Comparison of ENCODE assay signal across 1 cellular context in the genomic region with DNA sequence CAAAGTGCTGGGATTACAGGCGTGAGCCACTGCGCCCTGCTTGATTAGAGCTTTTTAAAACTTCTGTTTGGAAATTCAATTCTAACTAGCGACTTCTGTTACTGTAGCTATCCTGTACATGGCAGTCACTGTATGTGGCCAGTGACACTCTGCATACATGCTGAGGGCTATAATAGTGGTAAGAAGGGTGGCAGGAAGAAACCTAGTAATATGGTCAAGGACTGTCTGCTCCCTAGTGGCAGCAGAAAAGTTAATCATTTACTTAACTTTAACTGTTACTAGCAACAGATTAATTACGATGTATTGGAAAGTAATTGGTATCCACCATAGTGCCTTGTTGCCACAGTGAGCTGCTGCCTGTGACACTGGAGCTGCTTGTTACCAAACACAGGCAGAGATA.
TF ChIP-seq lines count a peak whose summit lies in the region.

No MANE protein-coding gene starts in this region.

TF ChIP-seq in GM23338, 12 proteins besides CTCF, POLR2A, EP300 and RAD21 (continued from another document):
- TF ChIP-seq, protein P1, sequence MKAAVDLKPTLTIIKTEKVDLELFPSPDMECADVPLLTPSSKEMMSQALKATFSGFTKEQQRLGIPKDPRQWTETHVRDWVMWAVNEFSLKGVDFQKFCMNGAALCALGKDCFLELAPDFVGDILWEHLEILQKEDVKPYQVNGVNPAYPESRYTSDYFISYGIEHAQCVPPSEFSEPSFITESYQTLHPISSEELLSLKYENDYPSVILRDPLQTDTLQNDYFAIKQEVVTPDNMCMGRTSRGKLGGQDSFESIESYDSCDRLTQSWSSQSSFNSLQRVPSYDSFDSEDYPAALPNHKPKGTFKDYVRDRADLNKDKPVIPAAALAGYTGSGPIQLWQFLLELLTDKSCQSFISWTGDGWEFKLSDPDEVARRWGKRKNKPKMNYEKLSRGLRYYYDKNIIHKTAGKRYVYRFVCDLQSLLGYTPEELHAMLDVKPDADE (IDR thresholded peaks at IDR 0.05), result no peak
- TF ChIP-seq NANOG (IDR thresholded peaks at IDR 0.05; ENCODE audit: borderline replicate concordance) (no peak), EZH2phosphoT487 (IDR thresholded peaks at IDR 0.05; ENCODE audit: unreplicated experiment) (no peak), CREB1 (CRISPR knock-in tag; IDR thresholded peaks at IDR 0.05; ENCODE audit: low read depth) (no peak), ZNF114 (CRISPR knock-in tag; IDR thresholded peaks at IDR 0.05) (no peak), POLR2AphosphoS5 (IDR thresholded peaks at IDR 0.05; ENCODE audit: low read depth) (no peak), STAT1 (IDR thresholded peaks at IDR 0.05; ENCODE audit: unreplicated experiment) (no peak), JUNB (IDR thresholded peaks at IDR 0.05; ENCODE audit: unreplicated experiment) (no peak)
- TF ChIP-seq, protein P2, sequence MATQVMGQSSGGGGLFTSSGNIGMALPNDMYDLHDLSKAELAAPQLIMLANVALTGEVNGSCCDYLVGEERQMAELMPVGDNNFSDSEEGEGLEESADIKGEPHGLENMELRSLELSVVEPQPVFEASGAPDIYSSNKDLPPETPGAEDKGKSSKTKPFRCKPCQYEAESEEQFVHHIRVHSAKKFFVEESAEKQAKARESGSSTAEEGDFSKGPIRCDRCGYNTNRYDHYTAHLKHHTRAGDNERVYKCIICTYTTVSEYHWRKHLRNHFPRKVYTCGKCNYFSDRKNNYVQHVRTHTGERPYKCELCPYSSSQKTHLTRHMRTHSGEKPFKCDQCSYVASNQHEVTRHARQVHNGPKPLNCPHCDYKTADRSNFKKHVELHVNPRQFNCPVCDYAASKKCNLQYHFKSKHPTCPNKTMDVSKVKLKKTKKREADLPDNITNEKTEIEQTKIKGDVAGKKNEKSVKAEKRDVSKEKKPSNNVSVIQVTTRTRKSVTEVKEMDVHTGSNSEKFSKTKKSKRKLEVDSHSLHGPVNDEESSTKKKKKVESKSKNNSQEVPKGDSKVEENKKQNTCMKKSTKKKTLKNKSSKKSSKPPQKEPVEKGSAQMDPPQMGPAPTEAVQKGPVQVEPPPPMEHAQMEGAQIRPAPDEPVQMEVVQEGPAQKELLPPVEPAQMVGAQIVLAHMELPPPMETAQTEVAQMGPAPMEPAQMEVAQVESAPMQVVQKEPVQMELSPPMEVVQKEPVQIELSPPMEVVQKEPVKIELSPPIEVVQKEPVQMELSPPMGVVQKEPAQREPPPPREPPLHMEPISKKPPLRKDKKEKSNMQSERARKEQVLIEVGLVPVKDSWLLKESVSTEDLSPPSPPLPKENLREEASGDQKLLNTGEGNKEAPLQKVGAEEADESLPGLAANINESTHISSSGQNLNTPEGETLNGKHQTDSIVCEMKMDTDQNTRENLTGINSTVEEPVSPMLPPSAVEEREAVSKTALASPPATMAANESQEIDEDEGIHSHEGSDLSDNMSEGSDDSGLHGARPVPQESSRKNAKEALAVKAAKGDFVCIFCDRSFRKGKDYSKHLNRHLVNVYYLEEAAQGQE (IDR thresholded peaks at IDR 0.05; ENCODE audit: unreplicated experiment), result no peak
- TF ChIP-seq, protein P3, sequence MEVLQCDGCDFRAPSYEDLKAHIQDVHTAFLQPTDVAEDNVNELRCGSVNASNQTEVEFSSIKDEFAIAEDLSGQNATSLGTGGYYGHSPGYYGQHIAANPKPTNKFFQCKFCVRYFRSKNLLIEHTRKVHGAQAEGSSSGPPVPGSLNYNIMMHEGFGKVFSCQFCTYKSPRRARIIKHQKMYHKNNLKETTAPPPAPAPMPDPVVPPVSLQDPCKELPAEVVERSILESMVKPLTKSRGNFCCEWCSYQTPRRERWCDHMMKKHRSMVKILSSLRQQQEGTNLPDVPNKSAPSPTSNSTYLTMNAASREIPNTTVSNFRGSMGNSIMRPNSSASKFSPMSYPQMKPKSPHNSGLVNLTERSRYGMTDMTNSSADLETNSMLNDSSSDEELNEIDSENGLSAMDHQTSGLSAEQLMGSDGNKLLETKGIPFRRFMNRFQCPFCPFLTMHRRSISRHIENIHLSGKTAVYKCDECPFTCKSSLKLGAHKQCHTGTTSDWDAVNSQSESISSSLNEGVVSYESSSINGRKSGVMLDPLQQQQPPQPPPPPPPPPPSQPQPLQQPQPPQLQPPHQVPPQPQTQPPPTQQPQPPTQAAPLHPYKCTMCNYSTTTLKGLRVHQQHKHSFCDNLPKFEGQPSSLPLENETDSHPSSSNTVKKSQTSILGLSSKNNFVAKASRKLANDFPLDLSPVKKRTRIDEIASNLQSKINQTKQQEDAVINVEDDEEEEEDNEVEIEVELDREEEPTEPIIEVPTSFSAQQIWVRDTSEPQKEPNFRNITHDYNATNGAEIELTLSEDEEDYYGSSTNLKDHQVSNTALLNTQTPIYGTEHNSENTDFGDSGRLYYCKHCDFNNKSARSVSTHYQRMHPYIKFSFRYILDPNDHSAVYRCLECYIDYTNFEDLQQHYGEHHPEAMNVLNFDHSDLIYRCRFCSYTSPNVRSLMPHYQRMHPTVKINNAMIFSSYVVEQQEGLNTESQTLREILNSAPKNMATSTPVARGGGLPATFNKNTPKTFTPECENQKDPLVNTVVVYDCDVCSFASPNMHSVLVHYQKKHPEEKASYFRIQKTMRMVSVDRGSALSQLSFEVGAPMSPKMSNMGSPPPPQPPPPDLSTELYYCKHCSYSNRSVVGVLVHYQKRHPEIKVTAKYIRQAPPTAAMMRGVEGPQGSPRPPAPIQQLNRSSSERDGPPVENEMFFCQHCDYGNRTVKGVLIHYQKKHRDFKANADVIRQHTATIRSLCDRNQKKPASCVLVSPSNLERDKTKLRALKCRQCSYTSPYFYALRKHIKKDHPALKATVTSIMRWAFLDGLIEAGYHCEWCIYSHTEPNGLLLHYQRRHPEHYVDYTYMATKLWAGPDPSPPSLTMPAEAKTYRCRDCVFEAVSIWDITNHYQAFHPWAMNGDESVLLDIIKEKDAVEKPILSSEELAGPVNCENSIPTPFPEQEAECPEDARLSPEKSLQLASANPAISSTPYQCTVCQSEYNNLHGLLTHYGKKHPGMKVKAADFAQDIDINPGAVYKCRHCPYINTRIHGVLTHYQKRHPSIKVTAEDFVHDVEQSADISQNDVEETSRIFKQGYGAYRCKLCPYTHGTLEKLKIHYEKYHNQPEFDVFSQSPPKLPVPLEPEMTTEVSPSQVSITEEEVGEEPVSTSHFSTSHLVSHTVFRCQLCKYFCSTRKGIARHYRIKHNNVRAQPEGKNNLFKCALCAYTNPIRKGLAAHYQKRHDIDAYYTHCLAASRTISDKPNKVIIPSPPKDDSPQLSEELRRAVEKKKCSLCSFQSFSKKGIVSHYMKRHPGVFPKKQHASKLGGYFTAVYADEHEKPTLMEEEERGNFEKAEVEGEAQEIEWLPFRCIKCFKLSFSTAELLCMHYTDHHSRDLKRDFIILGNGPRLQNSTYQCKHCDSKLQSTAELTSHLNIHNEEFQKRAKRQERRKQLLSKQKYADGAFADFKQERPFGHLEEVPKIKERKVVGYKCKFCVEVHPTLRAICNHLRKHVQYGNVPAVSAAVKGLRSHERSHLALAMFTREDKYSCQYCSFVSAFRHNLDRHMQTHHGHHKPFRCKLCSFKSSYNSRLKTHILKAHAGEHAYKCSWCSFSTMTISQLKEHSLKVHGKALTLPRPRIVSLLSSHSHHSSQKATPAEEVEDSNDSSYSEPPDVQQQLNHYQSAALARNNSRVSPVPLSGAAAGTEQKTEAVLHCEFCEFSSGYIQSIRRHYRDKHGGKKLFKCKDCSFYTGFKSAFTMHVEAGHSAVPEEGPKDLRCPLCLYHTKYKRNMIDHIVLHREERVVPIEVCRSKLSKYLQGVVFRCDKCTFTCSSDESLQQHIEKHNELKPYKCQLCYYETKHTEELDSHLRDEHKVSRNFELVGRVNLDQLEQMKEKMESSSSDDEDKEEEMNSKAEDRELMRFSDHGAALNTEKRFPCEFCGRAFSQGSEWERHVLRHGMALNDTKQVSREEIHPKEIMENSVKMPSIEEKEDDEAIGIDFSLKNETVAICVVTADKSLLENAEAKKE (CRISPR knock-in tag; IDR thresholded peaks at IDR 0.05), result no peak
